Comparison of ENCODE assay signal across 35 cellular contexts in the genomic region with DNA sequence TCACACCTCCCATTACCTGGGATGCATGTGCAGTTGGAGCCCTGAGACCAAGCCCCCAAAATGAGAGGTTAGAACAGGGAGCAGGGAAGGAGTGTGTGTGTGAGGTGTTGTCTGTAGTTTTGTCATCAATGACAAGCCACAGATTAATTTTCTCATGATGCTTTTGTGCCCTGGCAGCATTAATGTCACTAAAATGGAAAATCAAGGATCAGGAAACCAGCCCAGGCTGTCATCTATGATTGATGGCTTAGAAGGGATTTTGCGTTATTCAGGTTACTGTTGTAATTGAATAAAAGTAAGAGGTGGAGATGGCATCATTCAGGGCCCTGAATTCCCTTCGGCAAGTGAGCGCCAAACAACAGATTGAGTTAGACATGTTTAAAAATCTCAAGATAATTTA.
DNase-seq lines count a peak whose midpoint lies in the region; ATAC-seq and TF ChIP-seq lines count a peak whose summit lies in the region.
"Had no signal": no experiment of that assay in that cellular context is flagged by ENCODE, and none has a peak within 500 bp of the region (broad histone marks: within the 10 kb centered on the region; RNA-seq: fewer than 3 reads in every experiment).

No MANE protein-coding gene starts in this region.

- TF ChIP-seq RAD21 in neural cell (conservative IDR thresholded peaks at IDR 0.05): no peak

- H3K79me2 ChIP-seq in neural cell (replicated peaks; ENCODE audit: insufficient read depth, low read length): no peaks in the 10 kb centered on the region
- no peaks in the 10 kb centered on the region for H3K79me2 ChIP-seq in PC-9 (ENCODE audit: low read depth)

- ATAC-seq in GM21526 (IDR thresholded peaks at IDR 0.05; ENCODE audit: low FRiP score, unreplicated experiment): no peak
- ATAC-seq: A549; CD8-positive, alpha-beta T cell had no signal

- no peak overlapping the region for H4K8ac ChIP-seq in mesenchymal stem cell (ENCODE audit: low read length)

- no peak overlapping the region for H2BK15ac ChIP-seq in mesenchymal stem cell (ENCODE audit: low read depth, poor library complexity, severe bottlenecking)

- H3K4me3 Mint-ChIP-seq in activated CD4-positive, alpha-beta T cell treated with anti-CD3 and anti-CD28 coated beads, Interleukin-2, amount 10 ng/mL, durations not matched to agents 24 days and 14 days: no peak overlapping the region
- H3K4me3 Mint-ChIP-seq: B cell; CD14-positive monocyte; CD4-positive, alpha-beta memory T cell; CD4-positive, alpha-beta T cell; CD4-positive, CD25-positive, alpha-beta regulatory T cell; CD8-positive, alpha-beta memory T cell; CD8-positive, alpha-beta T cell had no signal

- no peaks in the 10 kb centered on the region for H3K27me3 Mint-ChIP-seq in activated CD4-positive, alpha-beta T cell treated with anti-CD3 and anti-CD28 coated beads, Interleukin-2, amount 10 ng/mL, durations not matched to agents 24 days and 14 days
- H3K27me3 Mint-ChIP-seq: B cell; CD4-positive, alpha-beta T cell; CD4-positive, CD25-positive, alpha-beta regulatory T cell had no signal

- H3K4me3 ChIP-seq in mesenchymal stem cell (ENCODE audit: insufficient read depth in 1 of 2, low read depth in 1 of 2, low read length in 2 of 2) (no peak overlapping the region), neural cell (ENCODE audit: low read length) (peak overlapping the region; percentile 15), PC-9 (no peak overlapping the region)
- H3K4me3 ChIP-seq: A549; BLaER1; BLaER1 treated with 17β-estradiol and CSF1 and Interleukin-3, amounts not matched to agents 10 nM and 100 nM had no signal

- no peaks in the 10 kb centered on the region for H4K20me1 ChIP-seq in neural cell (ENCODE audit: insufficient read depth)
- H4K20me1 ChIP-seq in PC-9 (ENCODE audit: insufficient read depth): no peaks in the 10 kb centered on the region
- H4K20me1 ChIP-seq: BLaER1; BLaER1 treated with 17β-estradiol and CSF1 and Interleukin-3, amounts not matched to agents 10 nM and 100 nM had no signal

- WGBS in mesenchymal stem cell: 100% methylated on average over 2 of the region's 3 CpGs

- H3K18ac ChIP-seq in mesenchymal stem cell (ENCODE audit: low read depth in 1 of 2, low read length in 2 of 2): peak overlapping the region in 1 of 2 experiments; percentile 50

- peaks cover 3% of the 10 kb centered on the region for H3K9me3 Mint-ChIP-seq in activated CD4-positive, alpha-beta T cell treated with anti-CD3 and anti-CD28 coated beads, Interleukin-2, amount 10 ng/mL, durations not matched to agents 24 days and 14 days
- H3K9me3 Mint-ChIP-seq: CD4-positive, alpha-beta memory T cell; CD4-positive, alpha-beta T cell; CD4-positive, CD25-positive, alpha-beta regulatory T cell; CD8-positive, alpha-beta memory T cell; CD8-positive, alpha-beta T cell had no signal

- H3K27ac ChIP-seq in mesenchymal stem cell (ENCODE audit: low read length, poor library complexity, severe bottlenecking): no peak overlapping the region
- peak overlapping the region; percentile 47 for H3K27ac ChIP-seq in neural cell (ENCODE audit: low read length)
- no peak overlapping the region for H3K27ac ChIP-seq in PC-9
- H3K27ac ChIP-seq: 22Rv1; A549; BLaER1; BLaER1 treated with 17β-estradiol and CSF1 and Interleukin-3, amounts not matched to agents 10 nM and 100 nM; C4-2B had no signal

- H3K27me3 ChIP-seq in mesenchymal stem cell (ENCODE audit: control insufficient read depth in 1 of 2, insufficient read depth in 1 of 2, low read length in 2 of 2) (peaks cover 0 to 3% of the 10 kb centered on the region in 2 experiments), neural cell (ENCODE audit: insufficient read depth, low read depth, low read length) (no peaks in the 10 kb centered on the region), PC-9 (ENCODE audit: insufficient read depth, low read depth) (no peaks in the 10 kb centered on the region)
- H3K27me3 ChIP-seq: BLaER1; BLaER1 treated with 17β-estradiol and CSF1 and Interleukin-3, amounts not matched to agents 10 nM and 100 nM had no signal

- H3K4me1 Mint-ChIP-seq in activated CD4-positive, alpha-beta T cell treated with anti-CD3 and anti-CD28 coated beads, Interleukin-2, amount 10 ng/mL, durations not matched to agents 24 days and 14 days: no peaks in the 10 kb centered on the region
- H3K4me1 Mint-ChIP-seq: B cell; CD14-positive monocyte; CD4-positive, alpha-beta memory T cell; CD4-positive, CD25-positive, alpha-beta regulatory T cell; CD8-positive, alpha-beta memory T cell had no signal

- no peak overlapping the region for H3K23ac ChIP-seq in mesenchymal stem cell (ENCODE audit: low read length in 2 of 2)

- H3F3A ChIP-seq in neural cell (ENCODE audit: insufficient read depth, low read length, poor library complexity, severe bottlenecking) (no peaks in the 10 kb centered on the region), PC-9 (ENCODE audit: insufficient read depth, low read depth) (no peaks in the 10 kb centered on the region)

- H2BK120ac ChIP-seq in mesenchymal stem cell (ENCODE audit: low read depth, low read length): no peak overlapping the region

- H3K9ac ChIP-seq in mesenchymal stem cell (ENCODE audit: low read length) (no peak overlapping the region), neural cell (ENCODE audit: low read length) (no peak overlapping the region)
- H3K9ac ChIP-seq: BLaER1; BLaER1 treated with 17β-estradiol and CSF1 and Interleukin-3, amounts not matched to agents 10 nM and 100 nM had no signal

- H3K4me1 ChIP-seq in mesenchymal stem cell (ENCODE audit: control insufficient read depth, insufficient read depth, low read depth, low read length) (no peaks in the 10 kb centered on the region), PC-9 (replicated peaks; ENCODE audit: insufficient read depth) (no peaks in the 10 kb centered on the region)
- H3K4me1 ChIP-seq: A549; BLaER1; BLaER1 treated with 17β-estradiol and CSF1 and Interleukin-3, amounts not matched to agents 10 nM and 100 nM; Caco-2 had no signal

- intact Hi-C loops in activated CD4-positive, alpha-beta T cell treated with anti-CD3 and anti-CD28 coated beads, Interleukin-2, amount 10 ng/mL, durations not matched to agents 24 days and 14 days (cut with micrococcal nuclease): no loop called here
- intact Hi-C loops in PC-9 (cut with micrococcal nuclease; ENCODE audit: unreplicated experiment): no loop called here

- no peak overlapping the region for H3K4ac ChIP-seq in mesenchymal stem cell (ENCODE audit: low read depth in 1 of 2, low read length in 2 of 2)

- H3K4me2 ChIP-seq in mesenchymal stem cell (ENCODE audit: low read length, poor library complexity, severe bottlenecking) (no peak overlapping the region), neural cell (ENCODE audit: low read length) (peak overlapping the region; percentile 11), PC-9 (no peak overlapping the region)
- H3K4me2 ChIP-seq: A549; BLaER1; BLaER1 treated with 17β-estradiol and CSF1 and Interleukin-3, amounts not matched to agents 10 nM and 100 nM had no signal

- no peaks in the 10 kb centered on the region for H3K9me2 ChIP-seq in neural cell (ENCODE audit: insufficient read depth, low read length)
- H3K9me2 ChIP-seq in PC-9 (ENCODE audit: insufficient read depth): no peaks in the 10 kb centered on the region

- TF ChIP-seq EP300 in neural cell (conservative IDR thresholded peaks at IDR 0.05; ENCODE audit: poor library complexity, severe bottlenecking): peak; percentile 98

- H2AK5ac ChIP-seq in mesenchymal stem cell (ENCODE audit: low read length, severe bottlenecking): no peak overlapping the region

- CTCF ChIA-PET in PC-9 (lab: Charles Lee): no interaction called here

- no peak overlapping the region for H2AFZ ChIP-seq in mesenchymal stem cell (ENCODE audit: low read depth, low read length)
- no peak overlapping the region for H2AFZ ChIP-seq in neural cell (ENCODE audit: low read depth, low read length)
- no peak overlapping the region for H2AFZ ChIP-seq in PC-9

- H3K9me3 ChIP-seq in mesenchymal stem cell (ENCODE audit: control insufficient read depth, low read length) (no peaks in the 10 kb centered on the region), neural cell (ENCODE audit: low read length) (no peaks in the 10 kb centered on the region), PC-9 (ENCODE audit: insufficient read depth, low read depth) (no peaks in the 10 kb centered on the region)
- H3K9me3 ChIP-seq: A549, BE2C, BLaER1, Caco-2 had no signal

- no peak for TF ChIP-seq POLR2A in erythroblast (IDR thresholded peaks at IDR 0.05; ENCODE audit: low read length)

- BruUV-seq in PC-9 (replicated peaks; lab: Mats Ljungman, UMichigan): no TSS peak

- POLR2A ChIA-PET in PC-9 (lab: Charles Lee; ENCODE audit: unreplicated experiment): no interaction called here

- peak overlapping the region; percentile 35 for H4K91ac ChIP-seq in mesenchymal stem cell (ENCODE audit: low read length)

- no peaks in the 10 kb centered on the region for H3K79me1 ChIP-seq in mesenchymal stem cell (replicated peaks; ENCODE audit: low read length, poor library complexity, severe bottlenecking)

- H3K36me3 ChIP-seq in mesenchymal stem cell (ENCODE audit: control insufficient read depth in 1 of 2, insufficient read depth in 2 of 2, low read depth in 1 of 2, low read length in 2 of 2): no peaks in the 10 kb centered on the region
- H3K36me3 ChIP-seq in neural cell (ENCODE audit: insufficient read depth, low read length): no peaks in the 10 kb centered on the region
- no peaks in the 10 kb centered on the region for H3K36me3 ChIP-seq in PC-9 (ENCODE audit: low read depth)
- H3K36me3 ChIP-seq: BE2C; BLaER1; BLaER1 treated with 17β-estradiol and CSF1 and Interleukin-3, amounts not matched to agents 10 nM and 100 nM had no signal

- TF ChIP-seq CTCF in neural cell (IDR thresholded peaks at IDR 0.05; ENCODE audit: poor library complexity, severe bottlenecking) (no peak), PC-9 (conservative IDR thresholded peaks at IDR 0.05) (no peak)

- DNase-seq in activated CD4-positive, alpha-beta T cell treated with anti-CD3 and anti-CD28 coated beads, Interleukin-2, amount 10 ng/mL, durations not matched to agents 24 days and 14 days: peak; percentile 34
- DNase-seq in activated CD4-positive, alpha-beta T cell treated with anti-CD3 and anti-CD28 coated beads for 1 hour: no peak
- DNase-seq in left kidney (ENCODE audit: low read depth, low spot score) (peak; percentile 3), mesenchymal stem cell (no peak), erythroblast (lab: John Stamatoyannopoulos, UW) (no peak), PC-9 (no peak)
- DNase-seq: 8988T; ACHN; AML-193; BE2C; C1 segment of cervical spinal cord; Caco-2; Calu3; CD4-positive, alpha-beta memory T cell; CD4-positive, alpha-beta T cell; CD4-positive, CD25-positive, alpha-beta regulatory T cell; CD8-positive, alpha-beta memory T cell; CD8-positive, alpha-beta T cell; COR-L47; DMS 273 treated with DMSO at 0.1 percent for 48 hours; DMS153; DMS53; DMS79; DMS79 treated with DMSO at 0.1 percent for 48 hours; DND-41; EL had no signal

- no peak overlapping the region for H2BK5ac ChIP-seq in mesenchymal stem cell (ENCODE audit: low read depth, low read length, poor library complexity, severe bottlenecking)

- peak overlapping the region in 1 of 2 experiments; percentile 77 for H2BK12ac ChIP-seq in mesenchymal stem cell (ENCODE audit: low read length in 2 of 2)

- no peak overlapping the region for H3K14ac ChIP-seq in mesenchymal stem cell (ENCODE audit: low read length in 2 of 2)

- H3K36me3 Mint-ChIP-seq in activated CD4-positive, alpha-beta T cell treated with anti-CD3 and anti-CD28 coated beads, Interleukin-2, amount 10 ng/mL, durations not matched to agents 24 days and 14 days (ENCODE audit: low read depth): no peaks in the 10 kb centered on the region
- H3K36me3 Mint-ChIP-seq: CD14-positive monocyte; CD4-positive, alpha-beta memory T cell; CD4-positive, CD25-positive, alpha-beta regulatory T cell; CD8-positive, alpha-beta memory T cell; CD8-positive, alpha-beta T cell had no signal

- no peak overlapping the region for H3K27ac Mint-ChIP-seq in activated CD4-positive, alpha-beta T cell treated with anti-CD3 and anti-CD28 coated beads, Interleukin-2, amount 10 ng/mL, durations not matched to agents 24 days and 14 days
- H3K27ac Mint-ChIP-seq: B cell; CD14-positive monocyte; CD4-positive, alpha-beta memory T cell; CD4-positive, alpha-beta T cell; CD4-positive, CD25-positive, alpha-beta regulatory T cell; CD8-positive, alpha-beta memory T cell; CD8-positive, alpha-beta T cell had no signal

Comparison
In these comparisons a context has a peak if more than half of its experiments do, and no peak if none do; other contexts are left out.
1. DNase-seq: peak in activated CD4-positive, alpha-beta T cell treated with anti-CD3 and anti-CD28 coated beads, Interleukin-2, amount 10 ng/mL, durations not matched to agents 24 days and 14 days (single experiment) and left kidney (single experiment); none in activated CD4-positive, alpha-beta T cell treated with anti-CD3 and anti-CD28 coated beads for 1 hour (single experiment), mesenchymal stem cell (single experiment), erythroblast (0 of 2) and PC-9 (0 of 2).